ENCODE assay signal across 23 cellular contexts in genomic region chr2:203603451-203604389, GRCh38.
"Had no signal": no experiment of that assay in that cellular context is flagged by ENCODE, and none has a peak within 500 bp of the region (broad histone marks: within the 10 kb centered on the region; RNA-seq: fewer than 3 reads in every experiment).

No MANE protein-coding gene starts in this region.

- H3K27me3 ChIP-seq: adrenal gland, cardiac muscle cell, gastroesophageal sphincter, heart right ventricle, right atrium auricular region, stomach, testis, upper lobe of left lung had no signal

- H3K36me3 ChIP-seq: adrenal gland, cardiac muscle cell, gastroesophageal sphincter, heart right ventricle, right atrium auricular region, stomach, upper lobe of left lung had no signal

- FAIRE-seq: small intestine, TTC549 had no signal

- H3K9me3 ChIP-seq: adrenal gland, gastroesophageal sphincter, heart right ventricle, right atrium auricular region, stomach, testis, upper lobe of left lung had no signal

- H3K9me3 Mint-ChIP-seq: activated CD4-positive, alpha-beta memory T cell treated with anti-CD3 and anti-CD28 coated beads for 36 hours; activated naive CD4-positive, alpha-beta T cell treated with anti-CD3 and anti-CD28 coated beads, Interleukin-2, amount 50 U/mL, for 72 hours; activated T-helper 1 cell treated with anti-CD3 and anti-CD28 coated beads, Interleukin-12 subunit alpha, Interleukin-12 subunit beta, Interleukin-2, Interleukin-4 antibody, amounts not matched to agents 30 ng/mL and 10 ng/mL and 1 ng/mL, durations not matched to agents 14 hours and 24 hours and 36 hours; effector memory CD8-positive, alpha-beta T cell; natural killer cell treated with Interleukin-12 subunit alpha and Interleukin-12 subunit beta and Interleukin-15 and Interleukin-18, amount 100 ng/mL, for 72 hours; stimulated activated effector memory CD8-positive, alpha-beta T cell treated with anti-CD3 and anti-CD28 coated beads, Interleukin-12 subunit alpha, Interleukin-12 subunit beta, amount 100 ng/mL, for 72 hours; T-helper 2 cell treated with Interferon-gamma antibody and Interleukin-4, amounts not matched to agents 5 μg/mL and 100 μg/mL, for 36 hours had no signal

- ATAC-seq: activated CD4-positive, alpha-beta T cell treated with anti-CD3 and anti-CD28 coated beads for 36 hours; activated naive CD4-positive, alpha-beta T cell treated with anti-CD3 and anti-CD28 coated beads, Interleukin-2, amount 50 U/mL, for 72 hours; effector memory CD8-positive, alpha-beta T cell; gastroesophageal sphincter; natural killer cell treated with Interleukin-12 subunit alpha and Interleukin-12 subunit beta and Interleukin-15 and Interleukin-18, amount 100 ng/mL, for 72 hours; stimulated activated effector memory CD8-positive, alpha-beta T cell treated with anti-CD3 and anti-CD28 coated beads, Interleukin-12 subunit alpha, Interleukin-12 subunit beta, amount 100 ng/mL, for 72 hours had no signal

- H3K27ac ChIP-seq: adrenal gland, cardiac muscle cell, gastroesophageal sphincter, heart right ventricle, right atrium auricular region, stomach, testis, upper lobe of left lung had no signal

- H3K4me3 Mint-ChIP-seq: activated CD4-positive, alpha-beta memory T cell treated with anti-CD3 and anti-CD28 coated beads for 36 hours; activated CD4-positive, alpha-beta T cell treated with anti-CD3 and anti-CD28 coated beads for 36 hours; activated T-helper 1 cell treated with anti-CD3 and anti-CD28 coated beads, Interleukin-12 subunit alpha, Interleukin-12 subunit beta, Interleukin-2, Interleukin-4 antibody, amounts not matched to agents 30 ng/mL and 10 ng/mL and 1 ng/mL, durations not matched to agents 14 hours and 24 hours and 36 hours; effector memory CD8-positive, alpha-beta T cell; natural killer cell treated with Interleukin-12 subunit alpha and Interleukin-12 subunit beta and Interleukin-15 and Interleukin-18, amount 100 ng/mL, for 72 hours; stimulated activated effector memory CD8-positive, alpha-beta T cell treated with anti-CD3 and anti-CD28 coated beads, Interleukin-12 subunit alpha, Interleukin-12 subunit beta, amount 100 ng/mL, for 72 hours; T-helper 2 cell treated with Interferon-gamma antibody and Interleukin-4, amounts not matched to agents 5 μg/mL and 100 μg/mL, for 36 hours had no signal

- H3K4me1 ChIP-seq: adrenal gland, testis had no signal

- H3K36me3 Mint-ChIP-seq: activated CD4-positive, alpha-beta memory T cell treated with anti-CD3 and anti-CD28 coated beads for 36 hours; activated naive CD4-positive, alpha-beta T cell treated with anti-CD3 and anti-CD28 coated beads, Interleukin-2, amount 50 U/mL, for 72 hours; natural killer cell treated with Interleukin-12 subunit alpha and Interleukin-12 subunit beta and Interleukin-15 and Interleukin-18, amount 100 ng/mL, for 72 hours; stimulated activated effector memory CD8-positive, alpha-beta T cell treated with anti-CD3 and anti-CD28 coated beads, Interleukin-12 subunit alpha, Interleukin-12 subunit beta, amount 100 ng/mL, for 72 hours had no signal

- DNase-seq: activated CD4-positive, alpha-beta memory T cell treated with anti-CD3 and anti-CD28 coated beads for 36 hours; activated CD4-positive, alpha-beta T cell treated with anti-CD3 and anti-CD28 coated beads for 36 hours; activated gamma-delta T cell treated with Interleukin-2 at 50 U/mL for 16 hours; activated T-cell treated with anti-CD3 and anti-CD28 coated beads for 4 hours; adrenal gland; effector memory CD8-positive, alpha-beta T cell; heart right ventricle; kidney glomerular epithelial cell; nucleus accumbens; small intestine; stimulated activated CD4-positive, alpha-beta T cell treated with anti-CD3 and anti-CD28 coated beads, Interleukin-4, amount 100 ng/mL, for 24 hours; stomach; testis; upper lobe of left lung had no signal

- H3K27me3 Mint-ChIP-seq: activated CD4-positive, alpha-beta T cell treated with anti-CD3 and anti-CD28 coated beads for 36 hours had no signal

- H3K27ac Mint-ChIP-seq: activated CD4-positive, alpha-beta memory T cell treated with anti-CD3 and anti-CD28 coated beads for 36 hours; activated CD4-positive, alpha-beta T cell treated with anti-CD3 and anti-CD28 coated beads for 36 hours; activated naive CD4-positive, alpha-beta T cell treated with anti-CD3 and anti-CD28 coated beads, Interleukin-2, amount 50 U/mL, for 72 hours; activated T-helper 1 cell treated with anti-CD3 and anti-CD28 coated beads, Interleukin-12 subunit alpha, Interleukin-12 subunit beta, Interleukin-2, Interleukin-4 antibody, amounts not matched to agents 30 ng/mL and 10 ng/mL and 1 ng/mL, durations not matched to agents 14 hours and 24 hours and 36 hours; effector memory CD8-positive, alpha-beta T cell; natural killer cell treated with Interleukin-12 subunit alpha and Interleukin-12 subunit beta and Interleukin-15 and Interleukin-18, amount 100 ng/mL, for 72 hours; stimulated activated effector memory CD8-positive, alpha-beta T cell treated with anti-CD3 and anti-CD28 coated beads, Interleukin-12 subunit alpha, Interleukin-12 subunit beta, amount 100 ng/mL, for 72 hours; T-helper 2 cell treated with Interferon-gamma antibody and Interleukin-4, amounts not matched to agents 5 μg/mL and 100 μg/mL, for 36 hours had no signal

- H3K4me3 ChIP-seq: adrenal gland, cardiac muscle cell, gastroesophageal sphincter, heart right ventricle, right atrium auricular region, stomach, testis, upper lobe of left lung had no signal
